In genomic region chr17:2259769-2260536, GRCh38 we compare ENCODE assay signal across 8 cellular contexts. TPM values are rescaled to one million over a fixed set of nuclear protein-coding genes. Genes with fewer than 3 reads are reported as not detected.
DNase-seq lines count a peak whose midpoint lies in the region; ATAC-seq and TF ChIP-seq lines count a peak whose summit lies in the region.

No MANE protein-coding gene starts in this region.

- no peak for TF ChIP-seq POLR2A in esophagus muscularis mucosa (IDR thresholded peaks at IDR 0.05; ENCODE audit: low read depth)

- in situ Hi-C loops in brain microvascular endothelial cell (cut with HindIII; ENCODE audit: low pct_ligation_motif_present, low sequenced_read_pairs) = no loop called here

- 59% methylated on average over 8 of the region's 8 CpGs for WGBS in esophagus muscularis mucosa

- peak overlapping the region; percentile 52 to 71 (median 68) for H3K27ac ChIP-seq in esophagus muscularis mucosa (replicated peaks in 1 of 4)
- no peak overlapping the region for H3K27ac ChIP-seq in brain microvascular endothelial cell

- peaks cover 0 to 6% (median 2%) of the 10 kb centered on the region in 4 donors for H3K36me3 ChIP-seq in esophagus muscularis mucosa
- H3K36me3 ChIP-seq in brain microvascular endothelial cell (replicated peaks) = peaks cover under 1% of the 10 kb centered on the region

- H3K4me1 ChIP-seq in esophagus muscularis mucosa = peaks cover 27 to 62% (median 57%) of the 10 kb centered on the region in 4 donors

- TF ChIP-seq CTCF in GM10266 (IDR thresholded peaks at IDR 0.05; ENCODE audit: control insufficient read depth, insufficient read depth, low read depth, missing control alignments) (no peak), esophagus muscularis mucosa (IDR thresholded peaks at IDR 0.05) (no peak), brain microvascular endothelial cell (IDR thresholded peaks at IDR 0.05; ENCODE audit: low read depth, low read length, missing control alignments) (no peak)

- no peak overlapping the region for H3K4me3 ChIP-seq in esophagus muscularis mucosa
- no peak overlapping the region for H3K4me3 ChIP-seq in brain microvascular endothelial cell (ENCODE audit: low read depth, low read length)

- ATAC-seq in HG02759 (IDR thresholded peaks at IDR 0.05; ENCODE audit: unreplicated experiment) (peak; percentile 77), esophagus mucosa (no peak)

- H3K27me3 ChIP-seq in esophagus muscularis mucosa (no peaks in the 10 kb centered on the region), brain microvascular endothelial cell (replicated peaks) (no peaks in the 10 kb centered on the region)

- TF ChIP-seq EP300 in esophagus muscularis mucosa (IDR thresholded peaks at IDR 0.05) = no peak

- H3K9me3 ChIP-seq in esophagus muscularis mucosa = no peaks in the 10 kb centered on the region

- intact Hi-C loops in esophagus muscularis mucosa (cut with DNase I) = no loop called here

- DNase-seq in GM10266 (ENCODE audit: extremely low spot score) = peak; percentile 76
- peak; percentile 56 for DNase-seq in activated CD4-positive, CD25-positive, alpha-beta regulatory T cell treated with anti-CD3 and anti-CD28 coated beads, Interleukin-2, amount 50 U/mL, for 72 hours
- DNase-seq in esophagus muscularis mucosa (ENCODE audit: extremely low spot score) = no peak
- peak; percentile 62 to 73 for DNase-seq in stimulated activated CD8-positive, alpha-beta memory T cell treated with anti-CD3 and anti-CD28 coated beads, Interleukin-2, amount 100 ng/mL, for 48 hours (ENCODE audit: low read depth in 2 of 2)
- DNase-seq in brain microvascular endothelial cell = no peak
- DNase-seq in hepatic stellate cell (ENCODE audit: low spot score) = no peak

RNA-seq across cellular contexts. Expression of gene SMG6, which starts 43.6 kb away (rescaled TPM):
- total RNA-seq in esophagus muscularis mucosa (10 to 100 TPM; 38.2 to 67.7 (median 47.7) TPM), esophagus mucosa (19.5 TPM)

RNA-seq across cellular contexts. Expression of gene SRR, which starts 43.8 kb away (rescaled TPM):
- total RNA-seq in esophagus muscularis mucosa = 10 to 100 TPM; 14.4 to 19.6 (median 15.5) TPM
- total RNA-seq in esophagus mucosa = 7.5 TPM

Comparison
In these comparisons a context has a peak if more than half of its experiments do, and no peak if none do; other contexts are left out.
1. DNase-seq: peak in GM10266 (single experiment), activated CD4-positive, CD25-positive, alpha-beta regulatory T cell treated with anti-CD3 and anti-CD28 coated beads, Interleukin-2, amount 50 U/mL, for 72 hours (single experiment) and stimulated activated CD8-positive, alpha-beta memory T cell treated with anti-CD3 and anti-CD28 coated beads, Interleukin-2, amount 100 ng/mL, for 48 hours (2 of 2); none in esophagus muscularis mucosa (single experiment), brain microvascular endothelial cell (single experiment) and hepatic stellate cell (single experiment).